In genomic region chr3:171566803-171567422, GRCh38 we compare ENCODE assay signal across 7 cellular contexts.
A peak's percentile ranks its signal among the peaks of the same experiment; 100 is the strongest.
DNase-seq lines count a peak whose midpoint lies in the region; ATAC-seq and TF ChIP-seq lines count a peak whose summit lies in the region.

No MANE protein-coding gene starts in this region.

- intact Hi-C loops in lower lobe of right lung (cut with DNase I): loop anchor here (5.0 kb wide), 1 partner anchor 600 kb away; no protein-coding TSS in a partner anchor

- no peaks in the 10 kb centered on the region for H3K27me3 ChIP-seq in lower lobe of right lung (ENCODE audit: low read depth)

- H3K4me3 ChIP-seq in lower lobe of right lung: no peak overlapping the region

- peak; percentile 56 to 73 for ATAC-seq in lower lobe of right lung
- no peak for ATAC-seq in GM19467 (IDR thresholded peaks at IDR 0.05; ENCODE audit: unreplicated experiment)

- peaks cover 19% of the 10 kb centered on the region for H3K4me1 ChIP-seq in lower lobe of right lung

- peak; percentile 75 for TF ChIP-seq CTCF in lower lobe of right lung (IDR thresholded peaks at IDR 0.05)

- no peaks in the 10 kb centered on the region for H3K36me3 ChIP-seq in lower lobe of right lung

- no peaks in the 10 kb centered on the region for H3K9me3 ChIP-seq in lower lobe of right lung

- DNase-seq in GM04504 (ENCODE audit: low read depth): peak; percentile 11
- peak; percentile 20 for DNase-seq in HPDE6-E6E7 (ENCODE audit: extremely low spot score)
- peak; percentile 34 for DNase-seq in NCI-H82 treated with DMSO at 0.1 percent for 48 hours (lab: John Stamatoyannopoulos, UW; ENCODE audit: unreplicated experiment)
- DNase-seq in cerebellar cortex (ENCODE audit: low spot score): peak; percentile 64
- no peak for DNase-seq in lower lobe of right lung
- no peak for DNase-seq in UCSD-AML1 (lab: John Stamatoyannopoulos, UW; ENCODE audit: unreplicated experiment)

- H3K27ac ChIP-seq in lower lobe of right lung: no peak overlapping the region

Comparison
In these comparisons a context has a peak if more than half of its experiments do, and no peak if none do; other contexts are left out.
1. DNase-seq: peak in GM04504 (single experiment), HPDE6-E6E7 (single experiment), NCI-H82 treated with DMSO at 0.1 percent for 48 hours (single experiment) and cerebellar cortex (single experiment); none in lower lobe of right lung (single experiment) and UCSD-AML1 (single experiment).